Comparison of ENCODE assay signal across 15 cellular contexts in the genomic region with DNA sequence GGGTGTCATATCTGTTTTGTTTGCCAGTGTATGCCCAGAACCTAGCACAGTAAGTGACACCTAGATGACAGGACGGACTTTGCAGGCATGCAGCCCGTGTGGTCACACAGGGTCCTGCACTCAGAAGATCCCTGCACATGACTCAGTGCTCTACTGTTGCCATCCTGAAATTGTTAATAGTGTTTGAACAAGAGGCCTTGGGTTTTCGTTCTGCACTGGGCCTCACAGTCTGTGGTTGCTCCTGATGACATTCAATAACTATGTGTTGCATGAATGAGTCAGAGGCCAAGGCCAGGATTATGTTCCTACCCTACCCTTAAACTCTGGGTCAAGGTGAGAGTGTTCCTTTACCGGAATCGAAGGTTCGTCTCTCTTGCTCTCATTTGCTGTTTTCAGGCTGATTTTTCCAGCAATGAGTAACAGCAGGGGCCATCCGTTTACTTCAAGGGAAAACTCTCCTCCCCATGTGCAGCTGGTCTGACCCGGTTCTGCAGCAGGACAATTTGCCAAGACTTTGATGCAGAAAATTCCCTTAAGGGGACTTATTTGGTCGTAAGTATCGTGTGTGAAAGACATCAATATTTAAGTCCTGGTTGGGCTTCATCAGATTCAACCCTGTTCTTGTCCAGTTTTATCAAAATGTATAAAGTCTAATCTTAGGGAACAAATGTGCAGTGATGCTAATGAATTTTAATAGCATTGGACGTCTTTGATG. TPM values are rescaled to one million over a fixed set of nuclear protein-coding genes. Genes with fewer than 3 reads are reported as not detected.
DNase-seq lines count a peak whose midpoint lies in the region; ATAC-seq and TF ChIP-seq lines count a peak whose summit lies in the region.
"Had no signal": no experiment of that assay in that cellular context is flagged by ENCODE, and none has a peak within 500 bp of the region (broad histone marks: within the 10 kb centered on the region; RNA-seq: fewer than 3 reads in every experiment).

No MANE protein-coding gene starts in this region.

- no peak overlapping the region for H3K27ac Mint-ChIP-seq in naive thymus-derived CD4-positive, alpha-beta T cell

- POLR2A ChIA-PET in naive thymus-derived CD4-positive, alpha-beta T cell (lab: Charles Lee) = interaction anchor here (0.6 kb wide), 1 partner anchor 724 kb away, joined by 3 read pairs; no protein-coding TSS in a partner anchor
- POLR2A ChIA-PET in HEK293T (lab: Yijun Ruan, JAX) = no interaction called here

- peak; percentile 20 for ATAC-seq in naive thymus-derived CD4-positive, alpha-beta T cell
- no peak for ATAC-seq in GM18870 (IDR thresholded peaks at IDR 0.05; ENCODE audit: unreplicated experiment)
- ATAC-seq in GM21717 (IDR thresholded peaks at IDR 0.05; ENCODE audit: unreplicated experiment) = no peak
- ATAC-seq: gastroesophageal sphincter had no signal

- H3K27me3 Mint-ChIP-seq in naive thymus-derived CD4-positive, alpha-beta T cell = peaks cover 4 to 14% (median 7%) of the 10 kb centered on the region in 5 donors

- DNase-seq in HS-5 (ENCODE audit: low read depth) = peak; percentile 81
- peak; percentile 40 for DNase-seq in amniotic epithelial cell (ENCODE audit: low read depth)
- DNase-seq in naive thymus-derived CD4-positive, alpha-beta T cell = no peak
- DNase-seq in HEK293T (ENCODE audit: extremely low spot score) = no peak
- DNase-seq in superior temporal gyrus (ENCODE audit: extremely low spot score) = no peak
- DNase-seq: activated T-cell treated with anti-CD3 and anti-CD28 coated beads, Interleukin-2, amount 50 U/mL, for 4 hours; cerebellar nuclear complex; GDM1; NCI-H524 treated with DMSO at 0.1 percent for 48 hours; T1000 had no signal

- peaks cover 0 to 4% (median 0%) of the 10 kb centered on the region in 7 donors for H3K4me1 Mint-ChIP-seq in naive thymus-derived CD4-positive, alpha-beta T cell

- H3K4me3 Mint-ChIP-seq in naive thymus-derived CD4-positive, alpha-beta T cell = no peak overlapping the region
- H3K4me3 Mint-ChIP-seq: activated T-cell treated with anti-CD3 and anti-CD28 coated beads, Interleukin-2, amount 50 U/mL, for 4 hours had no signal

- H3K4me1 ChIP-seq in naive thymus-derived CD4-positive, alpha-beta T cell (ENCODE audit: control insufficient read depth in 2 of 2, insufficient read depth in 2 of 2, low read length in 2 of 2) = no peaks in the 10 kb centered on the region
- H3K4me1 ChIP-seq: gastroesophageal sphincter had no signal

- H3K4me3 ChIP-seq in naive thymus-derived CD4-positive, alpha-beta T cell (ENCODE audit: low read length) = no peak overlapping the region
- H3K4me3 ChIP-seq: gastroesophageal sphincter had no signal

- intact Hi-C loops in naive thymus-derived CD4-positive, alpha-beta T cell (cut with micrococcal nuclease) = loop anchor here (5.0 kb wide), 2 partner anchors 452 to 783 kb away; no protein-coding TSS in a partner anchor

- no peak overlapping the region for H3K27ac ChIP-seq in naive thymus-derived CD4-positive, alpha-beta T cell (ENCODE audit: low read depth, low read length)
- H3K27ac ChIP-seq: gastroesophageal sphincter had no signal

- H3K27me3 ChIP-seq in naive thymus-derived CD4-positive, alpha-beta T cell (ENCODE audit: control insufficient read depth in 2 of 2, insufficient read depth in 2 of 2, low read length in 2 of 2) = no peaks in the 10 kb centered on the region
- H3K27me3 ChIP-seq: gastroesophageal sphincter had no signal

- peak; percentile 51; the same call in 2 of the 3 replicates for TF ChIP-seq CTCF in GM12872 (IDR thresholded peaks at IDR 0.05; ENCODE audit: insufficient read depth, low read depth, low read length)

- H3K36me3 ChIP-seq in naive thymus-derived CD4-positive, alpha-beta T cell (ENCODE audit: control insufficient read depth in 2 of 3, insufficient read depth in 3 of 3, low read length in 3 of 3) = no peaks in the 10 kb centered on the region
- H3K36me3 ChIP-seq: gastroesophageal sphincter had no signal

- no peaks in the 10 kb centered on the region for H3K9me3 Mint-ChIP-seq in naive thymus-derived CD4-positive, alpha-beta T cell
- H3K9me3 Mint-ChIP-seq: activated T-cell treated with anti-CD3 and anti-CD28 coated beads, Interleukin-2, amount 50 U/mL, for 4 hours had no signal

- CTCF ChIA-PET in naive thymus-derived CD4-positive, alpha-beta T cell (lab: Charles Lee) = no interaction called here
- CTCF ChIA-PET in HEK293T (lab: Yijun Ruan, JAX) = no interaction called here

- H3K36me3 Mint-ChIP-seq in naive thymus-derived CD4-positive, alpha-beta T cell = no peaks in the 10 kb centered on the region

- no peaks in the 10 kb centered on the region for H3K9me3 ChIP-seq in naive thymus-derived CD4-positive, alpha-beta T cell (ENCODE audit: control insufficient read depth in 2 of 3, low read length in 3 of 3)
- H3K9me3 ChIP-seq: gastroesophageal sphincter had no signal

TF ChIP-seq in HEK293T, 16 proteins besides CTCF, POLR2A, EP300 and RAD21:
- TF ChIP-seq SP1 (IDR thresholded peaks at IDR 0.05) (no peak), FOXA1 (IDR thresholded peaks at IDR 0.05) (no peak), NFRKB (IDR thresholded peaks at IDR 0.05) (no peak), TARDBP (IDR thresholded peaks at IDR 0.05) (no peak), BHLHE40 (IDR thresholded peaks at IDR 0.05; ENCODE audit: borderline replicate concordance) (no peak), ZNF384 (IDR thresholded peaks at IDR 0.05) (no peak), CTBP1 (IDR thresholded peaks at IDR 0.05; ENCODE audit: borderline replicate concordance) (no peak), FOXM1 (IDR thresholded peaks at IDR 0.05; ENCODE audit: borderline replicate concordance) (no peak), ARNT (IDR thresholded peaks at IDR 0.05) (no peak), L3MBTL2 (conservative IDR thresholded peaks at IDR 0.05) (no peak), HDGF (IDR thresholded peaks at IDR 0.05; ENCODE audit: borderline replicate concordance) (no peak), SUZ12 (IDR thresholded peaks at IDR 0.05) (no peak), ELF4 (IDR thresholded peaks at IDR 0.05) (no peak), FOXK2 (IDR thresholded peaks at IDR 0.05) (no peak), LEF1 (IDR thresholded peaks at IDR 0.05; ENCODE audit: borderline replicate concordance) (no peak)
- TF ChIP-seq, protein P1, sequence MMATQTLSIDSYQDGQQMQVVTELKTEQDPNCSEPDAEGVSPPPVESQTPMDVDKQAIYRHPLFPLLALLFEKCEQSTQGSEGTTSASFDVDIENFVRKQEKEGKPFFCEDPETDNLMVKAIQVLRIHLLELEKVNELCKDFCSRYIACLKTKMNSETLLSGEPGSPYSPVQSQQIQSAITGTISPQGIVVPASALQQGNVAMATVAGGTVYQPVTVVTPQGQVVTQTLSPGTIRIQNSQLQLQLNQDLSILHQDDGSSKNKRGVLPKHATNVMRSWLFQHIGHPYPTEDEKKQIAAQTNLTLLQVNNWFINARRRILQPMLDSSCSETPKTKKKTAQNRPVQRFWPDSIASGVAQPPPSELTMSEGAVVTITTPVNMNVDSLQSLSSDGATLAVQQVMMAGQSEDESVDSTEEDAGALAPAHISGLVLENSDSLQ (IDR thresholded peaks at IDR 0.05) = no peak

RNA-seq across cellular contexts. Expression of a gene that starts 13.0 kb away (rescaled TPM):
- 10 to 100 TPM; 14.6 to 30.4 (median 17.7) TPM for total RNA-seq in naive thymus-derived CD4-positive, alpha-beta T cell
- 10 to 100 TPM; 26.4 to 46.5 TPM for polyA plus RNA-seq in naive thymus-derived CD4-positive, alpha-beta T cell

RNA-seq across cellular contexts. Expression of a gene that starts 21.1 kb away (rescaled TPM):
- total RNA-seq in naive thymus-derived CD4-positive, alpha-beta T cell = under 1 TPM in 1 of 5 experiments, not detected in 4; 0.78 TPM
- not detected for polyA plus RNA-seq in naive thymus-derived CD4-positive, alpha-beta T cell
- total RNA-seq: activated T-cell treated with anti-CD3 and anti-CD28 coated beads, Interleukin-2, amount 50 U/mL, for 4 hours; lung microvascular endothelial cell had no signal

Comparison
In these comparisons a context has a peak if more than half of its experiments do, and no peak if none do; other contexts are left out.
1. DNase-seq: peak in HS-5 (single experiment) and amniotic epithelial cell (single experiment); none in naive thymus-derived CD4-positive, alpha-beta T cell (0 of 9), HEK293T (single experiment) and superior temporal gyrus (single experiment).